ENCODE assay signal across 21 cellular contexts in the genomic region with DNA sequence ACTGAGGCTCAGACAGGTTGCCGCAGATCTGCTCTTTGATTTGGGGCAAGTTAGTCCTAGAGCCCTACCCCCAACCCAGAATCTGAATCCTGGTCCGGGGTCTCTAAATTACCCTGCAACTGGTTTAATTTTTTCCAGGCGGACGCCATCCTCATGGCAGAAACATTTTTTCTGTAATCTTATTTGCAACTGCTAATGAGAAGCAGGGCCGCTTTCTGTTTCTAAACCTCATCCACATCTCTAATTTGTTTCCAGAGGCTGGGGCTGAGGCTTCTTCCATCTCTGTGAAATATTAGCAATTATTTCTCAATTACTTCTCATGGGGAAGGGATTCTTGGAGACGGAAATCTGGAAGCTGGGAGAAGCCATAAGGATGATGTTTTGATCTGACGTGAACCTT.
A peak's percentile ranks its signal among the peaks of the same experiment; 100 is the strongest.
DNase-seq lines count a peak whose midpoint lies in the region; ATAC-seq, FAIRE-seq and TF ChIP-seq lines count a peak whose summit lies in the region.
"Had no signal": no experiment of that assay in that cellular context is flagged by ENCODE, and none has a peak within 500 bp of the region (broad histone marks: within the 10 kb centered on the region; RNA-seq: fewer than 3 reads in every experiment).

No MANE protein-coding gene starts in this region.

- TF ChIP-seq CTCF in BE2C (IDR thresholded peaks at IDR 0.05; ENCODE audit: low read depth, low read length), result no peak
- TF ChIP-seq CTCF in astrocyte (IDR thresholded peaks at IDR 0.05; ENCODE audit: insufficient read depth, low read depth, low read length), result no peak
- TF ChIP-seq CTCF in mesothelial cell of epicardium (IDR thresholded peaks at IDR 0.05; ENCODE audit: unreplicated experiment), result no peak

- DNase-seq in BE2C, result peak; percentile 37
- DNase-seq in astrocyte (ENCODE audit: low read depth), result no peak
- DNase-seq in mesothelial cell of epicardium (ENCODE audit: low spot score in 2 of 2, unreplicated experiment in 2 of 2), result no peak
- DNase-seq in trophoblast cell, result no peak
- no peak for DNase-seq in HT-29 (ENCODE audit: low spot score)
- DNase-seq: CD8-positive, alpha-beta memory T cell; DMS79 treated with DMSO at 0.1 percent for 48 hours; HFFc6; KBM-7; MV-4-11; NCI-H1417; NCI-H187 treated with DMSO at 0.1 percent for 48 hours; NCI-H345; NCI-H69; SHP77 treated with DMSO at 0.1 percent for 48 hours had no signal

- WGBS in trophoblast cell (ENCODE audit: extremely low coverage, insufficient coverage, insufficient read length), result no CpG with 5 or more reads among the region's 7 CpGs

- H2BK120ac ChIP-seq in trophoblast cell (ENCODE audit: insufficient read depth, low read length, poor library complexity), result peak overlapping the region; percentile 33

- no peak overlapping the region for H3K9ac ChIP-seq in astrocyte (ENCODE audit: low read length)
- H3K9ac ChIP-seq in trophoblast cell (ENCODE audit: low read length), result no peak overlapping the region
- H3K9ac ChIP-seq: BLaER1 treated with 17β-estradiol and CSF1 and Interleukin-3, amounts not matched to agents 10 nM and 100 nM had no signal

- H2AFZ ChIP-seq in astrocyte (ENCODE audit: low read depth, low read length) (no peak overlapping the region), trophoblast cell (ENCODE audit: insufficient read depth, low read length, poor library complexity) (no peak overlapping the region)

- H3K9me3 Mint-ChIP-seq in astrocyte (ENCODE audit: unreplicated experiment), result no peaks in the 10 kb centered on the region
- peaks cover 4% of the 10 kb centered on the region for H3K9me3 Mint-ChIP-seq in mesothelial cell of epicardium
- H3K9me3 Mint-ChIP-seq: CD8-positive, alpha-beta memory T cell had no signal

- H4K91ac ChIP-seq in trophoblast cell (ENCODE audit: low read depth, low read length), result peak overlapping the region; percentile 65

- H3K4me1 Mint-ChIP-seq in astrocyte (ENCODE audit: low read depth, unreplicated experiment) (peaks cover 6% of the 10 kb centered on the region), mesothelial cell of epicardium (peaks cover 48% of the 10 kb centered on the region)
- H3K4me1 Mint-ChIP-seq: CD8-positive, alpha-beta memory T cell had no signal

- H3K4ac ChIP-seq in trophoblast cell (ENCODE audit: low read depth, low read length), result peak overlapping the region; percentile 18

- H3K14ac ChIP-seq in trophoblast cell (ENCODE audit: low read length), result peak overlapping the region; percentile 25

- H3K79me2 ChIP-seq in astrocyte (ENCODE audit: insufficient read depth, low read length) (no peaks in the 10 kb centered on the region), trophoblast cell (ENCODE audit: control insufficient read depth, insufficient read depth, low read length, poor library complexity) (no peaks in the 10 kb centered on the region)

- peaks cover 34% of the 10 kb centered on the region for H3K79me1 ChIP-seq in trophoblast cell (ENCODE audit: low read length)

- H3K4me3 ChIP-seq in BE2C (ENCODE audit: low read depth, low read length), result no peak overlapping the region; the same call in 1 of the 2 replicates
- no peak overlapping the region for H3K4me3 ChIP-seq in astrocyte (ENCODE audit: insufficient read depth, low read depth, low read length)
- H3K4me3 ChIP-seq in trophoblast cell (ENCODE audit: low read depth, low read length), result no peak overlapping the region
- H3K4me3 ChIP-seq: BLaER1 treated with 17β-estradiol and CSF1 and Interleukin-3, amounts not matched to agents 10 nM and 100 nM had no signal

- H3K27ac ChIP-seq in astrocyte (ENCODE audit: low read depth, low read length), result no peak overlapping the region
- H3K27ac ChIP-seq in trophoblast cell (ENCODE audit: low read depth, low read length), result peak overlapping the region; percentile 0
- H3K27ac ChIP-seq: BLaER1 treated with 17β-estradiol and CSF1 and Interleukin-3, amounts not matched to agents 10 nM and 100 nM had no signal

- H3K9me3 ChIP-seq in BE2C (no peaks in the 10 kb centered on the region), astrocyte (ENCODE audit: insufficient read depth, low read depth, low read length) (no peaks in the 10 kb centered on the region), trophoblast cell (ENCODE audit: insufficient read depth, low read depth, low read length) (no peaks in the 10 kb centered on the region)

- peak overlapping the region; percentile 72 for H2BK12ac ChIP-seq in trophoblast cell (ENCODE audit: low read length)

- H2AK5ac ChIP-seq in trophoblast cell (ENCODE audit: low read length), result peak overlapping the region; percentile 69

- no peaks in the 10 kb centered on the region for H4K20me1 ChIP-seq in astrocyte (ENCODE audit: insufficient read depth, low read length)
- H4K20me1 ChIP-seq: BLaER1 treated with 17β-estradiol and CSF1 and Interleukin-3, amounts not matched to agents 10 nM and 100 nM had no signal

- peak; percentile 37 for FAIRE-seq in astrocyte (lab: Jason Lieb, UNC)
- FAIRE-seq: G401.6, H54 had no signal

- H3K36me3 Mint-ChIP-seq in astrocyte (ENCODE audit: low read depth, unreplicated experiment) (peaks cover 3% of the 10 kb centered on the region), mesothelial cell of epicardium (peaks cover 2% of the 10 kb centered on the region)
- H3K36me3 Mint-ChIP-seq: CD8-positive, alpha-beta memory T cell had no signal

- H3K4me3 Mint-ChIP-seq in astrocyte (ENCODE audit: unreplicated experiment) (no peak overlapping the region), mesothelial cell of epicardium (no peak overlapping the region)
- H3K4me3 Mint-ChIP-seq: CD8-positive, alpha-beta memory T cell; HFFc6 had no signal

- H3K4me1 ChIP-seq in BE2C, result peaks cover 54% of the 10 kb centered on the region
- H3K4me1 ChIP-seq in astrocyte (ENCODE audit: insufficient read depth, low read length), result no peaks in the 10 kb centered on the region
- peaks cover 27 to 30% of the 10 kb centered on the region in 2 experiments for H3K4me1 ChIP-seq in trophoblast cell (ENCODE audit: control insufficient read depth in 1 of 2, insufficient read depth in 2 of 2, low read length in 2 of 2)

- H3K27ac Mint-ChIP-seq in astrocyte (ENCODE audit: unreplicated experiment) (no peak overlapping the region), mesothelial cell of epicardium (peak overlapping the region; percentile 66)
- H3K27ac Mint-ChIP-seq: CD8-positive, alpha-beta memory T cell; HFFc6 had no signal

- peak overlapping the region; percentile 34 for H2BK5ac ChIP-seq in trophoblast cell (ENCODE audit: low read depth, low read length, poor library complexity)

- no peak overlapping the region for H3K4me2 ChIP-seq in astrocyte (ENCODE audit: low read length)
- H3K4me2 ChIP-seq in trophoblast cell (ENCODE audit: low read length), result no peak overlapping the region
- H3K4me2 ChIP-seq: BLaER1 treated with 17β-estradiol and CSF1 and Interleukin-3, amounts not matched to agents 10 nM and 100 nM had no signal

- no peaks in the 10 kb centered on the region for H3K36me3 ChIP-seq in BE2C
- no peaks in the 10 kb centered on the region for H3K36me3 ChIP-seq in astrocyte (ENCODE audit: insufficient read depth, low read length)
- no peaks in the 10 kb centered on the region for H3K36me3 ChIP-seq in trophoblast cell (ENCODE audit: control insufficient read depth in 1 of 2, insufficient read depth in 2 of 2, low read length in 2 of 2)
- H3K36me3 ChIP-seq: BLaER1 treated with 17β-estradiol and CSF1 and Interleukin-3, amounts not matched to agents 10 nM and 100 nM had no signal

- H3K18ac ChIP-seq in trophoblast cell (ENCODE audit: low read length), result peak overlapping the region; percentile 64

- H4K12ac ChIP-seq in trophoblast cell (ENCODE audit: low read depth, low read length), result no peak overlapping the region

- H3K27me3 Mint-ChIP-seq in astrocyte (ENCODE audit: low read depth, unreplicated experiment), result peaks cover 22% of the 10 kb centered on the region
- no peaks in the 10 kb centered on the region for H3K27me3 Mint-ChIP-seq in mesothelial cell of epicardium (ENCODE audit: low read depth)

- H4K8ac ChIP-seq in trophoblast cell (ENCODE audit: low read depth, low read length), result peak overlapping the region; percentile 66

- no peak overlapping the region for H3K23ac ChIP-seq in trophoblast cell (ENCODE audit: low read length)

- no peak for ATAC-seq in HG02970 (IDR thresholded peaks at IDR 0.05; ENCODE audit: low FRiP score, unreplicated experiment)
- no peak for ATAC-seq in GM19395 (IDR thresholded peaks at IDR 0.05; ENCODE audit: unreplicated experiment)
- ATAC-seq in GM21619 (IDR thresholded peaks at IDR 0.05; ENCODE audit: unreplicated experiment), result no peak

- H3K27me3 ChIP-seq in BE2C, result no peaks in the 10 kb centered on the region
- peaks cover 12% of the 10 kb centered on the region for H3K27me3 ChIP-seq in astrocyte (ENCODE audit: insufficient read depth, low read length)
- no peaks in the 10 kb centered on the region for H3K27me3 ChIP-seq in trophoblast cell (ENCODE audit: insufficient read depth, low read length)
- H3K27me3 ChIP-seq: BLaER1 treated with 17β-estradiol and CSF1 and Interleukin-3, amounts not matched to agents 10 nM and 100 nM had no signal
